Comparison of ENCODE assay signal across 17 cellular contexts in the genomic region with DNA sequence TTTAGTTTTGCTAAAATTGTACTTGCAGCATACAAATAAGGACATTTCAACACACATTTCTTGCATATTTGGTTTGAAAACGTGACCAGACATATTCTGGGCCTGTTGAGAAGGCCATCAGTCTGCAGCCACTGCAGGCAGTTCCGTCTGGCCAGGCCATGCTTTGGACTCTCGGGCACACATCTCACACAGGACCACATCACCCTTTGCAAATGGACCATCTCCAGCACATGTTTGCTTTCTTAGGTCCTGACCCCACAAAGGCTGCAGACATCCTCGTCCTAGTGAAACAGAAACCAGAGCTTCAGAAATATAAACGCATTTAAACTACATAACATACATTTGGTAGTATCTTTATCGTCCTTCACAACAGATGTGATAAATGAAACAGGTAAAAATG. TPM values are rescaled to one million over a fixed set of nuclear protein-coding genes. Genes with fewer than 3 reads are reported as not detected.
"Had no signal": no experiment of that assay in that cellular context is flagged by ENCODE, and none has a peak within 500 bp of the region (broad histone marks: within the 10 kb centered on the region; RNA-seq: fewer than 3 reads in every experiment).

No MANE protein-coding gene starts in this region.

- H3K27me3 ChIP-seq: brain microvascular endothelial cell, MG63 had no signal

- DNase-seq: activated CD4-positive, alpha-beta T cell treated with anti-CD3 and anti-CD28 coated beads for 1 hour; activated CD4-positive, CD25-positive, alpha-beta regulatory T cell; activated gamma-delta T cell; activated T-cell treated with anti-CD3 and anti-CD28 coated beads, Interleukin-2, amount 50 U/mL, for 1 hour; NCI-H1436 treated with DMSO at 0.1 percent for 48 hours; T-helper 9 cell had no signal

- H3K4me3 ChIP-seq: MG63 had no signal

- ATAC-seq: activated CD8-positive, alpha-beta memory T cell treated with anti-CD3 and anti-CD28 coated beads, Interleukin-2, amount 10 ng/mL, durations not matched to agents 7 days and 5 days; activated T-helper 17 cell treated with anti-CD3 and anti-CD28 coated beads, Interleukin-2, amount 50 U/mL, for 72 hours had no signal

- H3K27ac ChIP-seq: brain microvascular endothelial cell, WERI-Rb-1 had no signal

- H3K36me3 ChIP-seq: brain microvascular endothelial cell, MG63, WERI-Rb-1 had no signal

- H3K9me3 ChIP-seq: MG63 had no signal

RNA-seq across cellular contexts. Expression of a gene that starts 24.1 kb away (rescaled TPM):
- total RNA-seq: activated CD4-positive, alpha-beta memory T cell treated with anti-CD3 and anti-CD28 coated beads, Interleukin-2, amount 10 ng/mL, durations not matched to agents 7 days and 5 days; activated CD8-positive, alpha-beta memory T cell treated with anti-CD3 and anti-CD28 coated beads, Interleukin-2, amount 10 ng/mL, durations not matched to agents 7 days and 5 days; activated naive CD4-positive, alpha-beta T cell treated with anti-CD3 and anti-CD28 coated beads for 36 hours; activated naive CD4-positive, alpha-beta T cell treated with anti-CD3 and anti-CD28 coated beads, Interleukin-2, amount 50 U/mL, for 72 hours; activated T-cell treated with anti-CD3 and anti-CD28 coated beads, Interleukin-2, amount 50 U/mL, for 72 hours; activated T-helper 17 cell treated with anti-CD3 and anti-CD28 coated beads, Interleukin-2, amount 50 U/mL, for 72 hours; NCI-H460; Right ventricle myocardium superior had no signal
